In genomic region chr7:37728747-37729146, GRCh38 we compare ENCODE assay signal across 12 cellular contexts. TPM values are rescaled to one million over a fixed set of nuclear protein-coding genes. Genes with fewer than 3 reads are reported as not detected.
DNase-seq lines count a peak whose midpoint lies in the region; ATAC-seq and TF ChIP-seq lines count a peak whose summit lies in the region.
"Had no signal": no experiment of that assay in that cellular context is flagged by ENCODE, and none has a peak within 500 bp of the region (broad histone marks: within the 10 kb centered on the region; RNA-seq: fewer than 3 reads in every experiment).

No MANE protein-coding gene starts in this region.

- H3K4me3 Mint-ChIP-seq in chondrocyte (ENCODE audit: unreplicated experiment) = no peak overlapping the region
- H3K4me3 Mint-ChIP-seq in stimulated activated naive B cell treated with anti-CD40 and anti-IgM and Interleukin-4, amounts not matched to agents 10 μg/mL and 1 μg/mL and 100 μg/mL, for 72 hours = peak overlapping the region in 1 of 2 donors; percentile 2
- no peak overlapping the region for H3K4me3 Mint-ChIP-seq in activated CD4-positive, alpha-beta memory T cell treated with anti-CD3 and anti-CD28 coated beads for 36 hours
- H3K4me3 Mint-ChIP-seq: activated CD4-positive, alpha-beta T cell treated with anti-CD3 and anti-CD28 coated beads, Interleukin-2, amount 10 ng/mL, durations not matched to agents 7 days and 5 days had no signal

- CTCF ChIA-PET in activated CD4-positive, alpha-beta memory T cell treated with anti-CD3 and anti-CD28 coated beads for 36 hours (lab: Charles Lee) = no interaction called here

- intact Hi-C loops in posterior vena cava (cut with DNase I) = no loop called here
- intact Hi-C loops in activated CD4-positive, alpha-beta memory T cell treated with anti-CD3 and anti-CD28 coated beads for 36 hours (cut with micrococcal nuclease) = no loop called here

- POLR2A ChIA-PET in activated CD4-positive, alpha-beta memory T cell treated with anti-CD3 and anti-CD28 coated beads for 36 hours (lab: Charles Lee) = no interaction called here

- no peaks in the 10 kb centered on the region for H3K36me3 Mint-ChIP-seq in chondrocyte (ENCODE audit: low read depth)
- peaks cover 0 to 2% of the 10 kb centered on the region in 2 donors for H3K36me3 Mint-ChIP-seq in stimulated activated naive B cell treated with anti-CD40 and anti-IgM and Interleukin-4, amounts not matched to agents 10 μg/mL and 1 μg/mL and 100 μg/mL, for 72 hours
- H3K36me3 Mint-ChIP-seq in activated CD4-positive, alpha-beta memory T cell treated with anti-CD3 and anti-CD28 coated beads for 36 hours = no peaks in the 10 kb centered on the region

- TF ChIP-seq CTCF in chondrocyte (IDR thresholded peaks at IDR 0.05) = no peak

- H3K27me3 Mint-ChIP-seq in chondrocyte (ENCODE audit: low read depth) = peaks cover 2% of the 10 kb centered on the region
- H3K27me3 Mint-ChIP-seq in stimulated activated naive B cell treated with anti-CD40 and anti-IgM and Interleukin-4, amounts not matched to agents 10 μg/mL and 1 μg/mL and 100 μg/mL, for 72 hours = peaks cover 14 to 18% of the 10 kb centered on the region in 2 donors
- peaks cover 15% of the 10 kb centered on the region for H3K27me3 Mint-ChIP-seq in activated CD4-positive, alpha-beta memory T cell treated with anti-CD3 and anti-CD28 coated beads for 36 hours

- peaks cover 4% of the 10 kb centered on the region for H3K4me1 Mint-ChIP-seq in chondrocyte (ENCODE audit: low read depth)
- H3K4me1 Mint-ChIP-seq in stimulated activated naive B cell treated with anti-CD40 and anti-IgM and Interleukin-4, amounts not matched to agents 10 μg/mL and 1 μg/mL and 100 μg/mL, for 72 hours = peaks cover 12 to 15% of the 10 kb centered on the region in 2 donors
- no peaks in the 10 kb centered on the region for H3K4me1 Mint-ChIP-seq in activated CD4-positive, alpha-beta memory T cell treated with anti-CD3 and anti-CD28 coated beads for 36 hours (ENCODE audit: low read depth)

- no peak for DNase-seq in chondrocyte (ENCODE audit: low spot score)
- DNase-seq in stimulated activated naive B cell treated with anti-CD40 and anti-IgM and Interleukin-4, amounts not matched to agents 10 μg/mL and 1 μg/mL and 100 μg/mL, for 72 hours = peak; percentile 10
- no peak for DNase-seq in posterior vena cava (ENCODE audit: low spot score)
- DNase-seq in activated CD4-positive, alpha-beta memory T cell treated with anti-CD3 and anti-CD28 coated beads for 36 hours = no peak
- no peak for DNase-seq in DMS53 treated with DMSO at 0.1 percent for 48 hours (lab: John Stamatoyannopoulos, UW; ENCODE audit: unreplicated experiment)
- DNase-seq in nucleus accumbens (lab: John Stamatoyannopoulos, UW) = no peak
- DNase-seq: activated CD4-positive, alpha-beta T cell treated with anti-CD3 and anti-CD28 coated beads, Interleukin-2, amount 10 ng/mL, durations not matched to agents 7 days and 5 days; DMS79 treated with DMSO at 0.1 percent for 48 hours; NCI-H2171 treated with DMSO at 0.1 percent for 48 hours had no signal

- peak overlapping the region; percentile 1 for H3K27ac Mint-ChIP-seq in chondrocyte (ENCODE audit: unreplicated experiment)
- no peak overlapping the region for H3K27ac Mint-ChIP-seq in stimulated activated naive B cell treated with anti-CD40 and anti-IgM and Interleukin-4, amounts not matched to agents 10 μg/mL and 1 μg/mL and 100 μg/mL, for 72 hours
- H3K27ac Mint-ChIP-seq in activated CD4-positive, alpha-beta memory T cell treated with anti-CD3 and anti-CD28 coated beads for 36 hours = no peak overlapping the region
- H3K27ac Mint-ChIP-seq: activated CD4-positive, alpha-beta T cell treated with anti-CD3 and anti-CD28 coated beads, Interleukin-2, amount 10 ng/mL, durations not matched to agents 7 days and 5 days had no signal

- no peaks in the 10 kb centered on the region for H3K9me3 Mint-ChIP-seq in chondrocyte (ENCODE audit: low read depth)
- no peaks in the 10 kb centered on the region for H3K9me3 Mint-ChIP-seq in stimulated activated naive B cell treated with anti-CD40 and anti-IgM and Interleukin-4, amounts not matched to agents 10 μg/mL and 1 μg/mL and 100 μg/mL, for 72 hours
- H3K9me3 Mint-ChIP-seq in activated CD4-positive, alpha-beta memory T cell treated with anti-CD3 and anti-CD28 coated beads for 36 hours = no peaks in the 10 kb centered on the region
- H3K9me3 Mint-ChIP-seq: activated CD4-positive, alpha-beta T cell treated with anti-CD3 and anti-CD28 coated beads, Interleukin-2, amount 10 ng/mL, durations not matched to agents 7 days and 5 days had no signal

- ATAC-seq in GM21367 (IDR thresholded peaks at IDR 0.05; ENCODE audit: unreplicated experiment) (peak; percentile 41), HG03045 (IDR thresholded peaks at IDR 0.05; ENCODE audit: unreplicated experiment) (peak; percentile 72)
- ATAC-seq in stimulated activated naive B cell treated with anti-CD40 and anti-IgM and Interleukin-4, amounts not matched to agents 10 μg/mL and 1 μg/mL and 100 μg/mL, for 72 hours (replicated peaks) = peak; percentile 81 to 90

RNA-seq across cellular contexts. Expression of gene GPR141, which starts 45.2 kb away (rescaled TPM):
- total RNA-seq in chondrocyte (not detected in 3 replicates), posterior vena cava (1 to 10 TPM in 1 of 2 donors, under 1 TPM in 1; 0.71 to 1.3 TPM)
- not detected for total RNA-seq in activated CD4-positive, alpha-beta memory T cell treated with anti-CD3 and anti-CD28 coated beads for 36 hours
- total RNA-seq: activated CD4-positive, alpha-beta T cell treated with anti-CD3 and anti-CD28 coated beads, Interleukin-2, amount 10 ng/mL, durations not matched to agents 7 days and 5 days; SK-MEL-5 had no signal
